In genomic region chr1:183730107-183730724, GRCh38 we compare ENCODE assay signal across 26 cellular contexts.
DNase-seq lines count a peak whose midpoint lies in the region; ATAC-seq, FAIRE-seq and TF ChIP-seq lines count a peak whose summit lies in the region.
"Had no signal": no experiment of that assay in that cellular context is flagged by ENCODE, and none has a peak within 500 bp of the region (broad histone marks: within the 10 kb centered on the region; RNA-seq: fewer than 3 reads in every experiment).

No MANE protein-coding gene starts in this region.

- FAIRE-seq in GM18507 (lab: Jason Lieb, UNC) (peak; percentile 35), GM19239 (lab: Jason Lieb, UNC) (peak; percentile 4), islet of Langerhans (lab: Jason Lieb, UNC) (peak; percentile 61)

- no peaks in the 10 kb centered on the region for H3F3A ChIP-seq in Loucy (ENCODE audit: low read depth)

- no peaks in the 10 kb centered on the region for H3K27me3 ChIP-seq in Loucy (ENCODE audit: insufficient read depth, low read length, poor library complexity, severe bottlenecking)
- H3K27me3 ChIP-seq: neural progenitor cell, suprapubic skin had no signal

- H3K9me3 ChIP-seq in Loucy (ENCODE audit: insufficient read depth, low read depth, low read length) = no peaks in the 10 kb centered on the region
- H3K9me3 ChIP-seq: suprapubic skin had no signal

- H3K9me2 ChIP-seq in Loucy (replicated peaks; ENCODE audit: low read depth, low read length) = no peaks in the 10 kb centered on the region

- no peaks in the 10 kb centered on the region for H3K79me2 ChIP-seq in Loucy (ENCODE audit: insufficient read depth, low read length)

- no peak for ATAC-seq in HG03039 (IDR thresholded peaks at IDR 0.05; ENCODE audit: unreplicated experiment)
- no peak for ATAC-seq in GM21786 (IDR thresholded peaks at IDR 0.05; ENCODE audit: unreplicated experiment)
- ATAC-seq: Panc1; sciatic nerve; stimulated activated memory B cell treated with anti-CD40 and anti-IgM and Interleukin-4, amounts not matched to agents 10 μg/mL and 1 μg/mL and 100 μg/mL, for 72 hours; WTC11 had no signal

- TF ChIP-seq CTCF in Loucy (conservative IDR thresholded peaks at IDR 0.05; ENCODE audit: low read length) = no peak

- H3K27ac ChIP-seq in caudate nucleus (ENCODE audit: low read depth, low read length) = no peak overlapping the region
- H3K27ac ChIP-seq: C4-2B, epithelial cell of prostate, neural progenitor cell, suprapubic skin had no signal

- peak overlapping the region; percentile 50 for H3K4me2 ChIP-seq in Loucy (ENCODE audit: low read depth, low read length, poor library complexity, severe bottlenecking)
- H3K4me2 ChIP-seq: neural progenitor cell had no signal

- DNase-seq in GM18507 (ENCODE audit: extremely low spot score, insufficient read length, low read depth) = no peak
- DNase-seq in GM19239 (ENCODE audit: insufficient read length, low spot score) = no peak
- DNase-seq in caudate nucleus (lab: John Stamatoyannopoulos, UW) = no peak
- DNase-seq: activated CD4-positive, alpha-beta T cell treated with anti-CD3 and anti-CD28 coated beads, Interleukin-2, amount 10 ng/mL, durations not matched to agents 7 days and 5 days; activated naive CD4-positive, alpha-beta T cell; activated T-cell treated with anti-CD3 and anti-CD28 coated beads, Interleukin-2, amount 50 U/mL, for 48 hours; Calu3; effector CD4-positive, alpha-beta T cell; mammary epithelial cell; NCI-H1092; NCI-H187 treated with DMSO at 0.1 percent for 48 hours; NCI-H526 treated with DMSO at 0.1 percent for 48 hours; stimulated activated CD4-positive, alpha-beta T cell treated with anti-CD3 and anti-CD28 coated beads, Interleukin-12 subunit alpha, Interleukin-12 subunit beta, amount 100 ng/mL, for 4 hours; stimulated activated CD4-positive, alpha-beta T cell treated with anti-CD3 and anti-CD28 coated beads, Interleukin-4, amount 100 ng/mL, for 24 hours had no signal

- H3K36me3 ChIP-seq in Loucy (ENCODE audit: insufficient read depth, low read length) = no peaks in the 10 kb centered on the region
- H3K36me3 ChIP-seq: neural progenitor cell, suprapubic skin had no signal

- H4K20me1 ChIP-seq in Loucy (ENCODE audit: insufficient read depth, low read length, poor library complexity, severe bottlenecking) = no peaks in the 10 kb centered on the region

- peaks cover 24% of the 10 kb centered on the region for H3K4me1 ChIP-seq in Loucy (ENCODE audit: insufficient read depth, low read length, poor library complexity, severe bottlenecking)

- 0 out of 2 replicates have a peak overlapping the region, but pooled peaks have one; percentile 24 for H2AFZ ChIP-seq in Loucy (ENCODE audit: low read length)
- H2AFZ ChIP-seq: neural progenitor cell had no signal

- no peak overlapping the region for H3K9ac ChIP-seq in Loucy (ENCODE audit: low read depth, low read length, poor library complexity, severe bottlenecking)
- H3K9ac ChIP-seq: neural progenitor cell had no signal

- no peak overlapping the region for H3K4me3 ChIP-seq in Loucy (ENCODE audit: low read length, poor library complexity, severe bottlenecking)
- H3K4me3 ChIP-seq: neural progenitor cell, suprapubic skin had no signal
